ENCODE assay signal across 26 cellular contexts in genomic region chr9:130345009-130345992, GRCh38.
"Had no signal": no experiment of that assay in that cellular context is flagged by ENCODE, and none has a peak within 500 bp of the region (broad histone marks: within the 10 kb centered on the region; RNA-seq: fewer than 3 reads in every experiment).

No MANE protein-coding gene starts in this region.

- H3K36me3 ChIP-seq: heart right ventricle, neutrophil, stomach, thyroid gland, upper lobe of right lung had no signal

- H3K9me3 ChIP-seq: esophagus muscularis mucosa, heart right ventricle, neutrophil, sigmoid colon, stomach, thyroid gland, upper lobe of right lung had no signal

- ATAC-seq: activated T-cell treated with anti-CD3 and anti-CD28 coated beads, Interleukin-2, amount 50 U/mL, for 4 hours; activated T-helper 17 cell treated with anti-CD3 and anti-CD28 coated beads, Interleukin-2, amount 50 U/mL, for 72 hours; foreskin keratinocyte; heart right ventricle; left cardiac atrium; left ventricle myocardium superior; stimulated activated naive B cell treated with anti-CD40 and anti-IgM and Interleukin-4, amounts not matched to agents 10 μg/mL and 1 μg/mL and 100 μg/mL, for 72 hours; upper lobe of right lung had no signal

- DNase-seq: activated CD4-positive, alpha-beta memory T cell treated with anti-CD3 and anti-CD28 coated beads for 36 hours; activated CD4-positive, alpha-beta T cell treated with anti-CD3 and anti-CD28 coated beads, Interleukin-2, amount 10 ng/mL, durations not matched to agents 24 days and 14 days; activated CD4-positive, CD25-positive, alpha-beta regulatory T cell treated with anti-CD3 and anti-CD28 coated beads, Interleukin-2, amount 50 U/mL, for 72 hours; activated gamma-delta T cell treated with Interleukin-2 at 50 U/mL for 16 hours; activated naive CD4-positive, alpha-beta T cell treated with anti-CD3 and anti-CD28 coated beads, Interleukin-2, amount 50 U/mL, for 16 hours; activated T-cell treated with anti-CD3 and anti-CD28 coated beads, Interleukin-2, amount 50 U/mL, for 4 hours; amniotic stem cell; foreskin keratinocyte; heart right ventricle; left cardiac atrium; left ventricle myocardium superior; sigmoid colon; small intestine; stimulated activated CD4-positive, alpha-beta T cell treated with anti-CD3 and anti-CD28 coated beads, Interleukin-1b, Interleukin-23, amount 100 ng/mL, for 48 hours; stimulated activated CD4-positive, alpha-beta T cell treated with anti-CD3 and anti-CD28 coated beads, Interleukin-4, amount 100 ng/mL, for 4 hours; stimulated activated CD8-positive, alpha-beta memory T cell treated with anti-CD3 and anti-CD28 coated beads, Interleukin-4, amount 100 ng/mL, for 48 hours; stimulated activated naive B cell treated with anti-CD40 and anti-IgM and Interleukin-4, amounts not matched to agents 10 μg/mL and 1 μg/mL and 100 μg/mL, for 72 hours; stomach; T-helper 9 cell; thyroid gland; upper lobe of right lung had no signal

- H3K4me3 ChIP-seq: esophagus muscularis mucosa, heart right ventricle, sigmoid colon, stomach, thyroid gland, upper lobe of right lung had no signal

- H3K27me3 ChIP-seq: esophagus muscularis mucosa, foreskin keratinocyte, neutrophil, sigmoid colon, thyroid gland, upper lobe of right lung had no signal

- FAIRE-seq: bronchial epithelial cell, islet of Langerhans, small intestine had no signal

- H3K4me1 ChIP-seq: foreskin keratinocyte, heart right ventricle, upper lobe of right lung had no signal

- H3K27ac ChIP-seq: esophagus muscularis mucosa, foreskin keratinocyte, heart right ventricle, neutrophil, stomach, thyroid gland, upper lobe of right lung had no signal
